In genomic region chr14:72907886-72908285, GRCh38 we compare ENCODE assay signal across 2 cellular contexts.
TF ChIP-seq lines count a peak whose summit lies in the region.

No MANE protein-coding gene starts in this region.

TF ChIP-seq in IMR-90, 13 proteins besides CTCF, POLR2A, EP300 and RAD21:
- TF ChIP-seq FOS (IDR thresholded peaks at IDR 0.05; ENCODE audit: low read depth, low read length) = peak; percentile 60; the same call in 1 of the 2 replicates
- peak; percentile 75 for TF ChIP-seq BHLHE40 (IDR thresholded peaks at IDR 0.05; ENCODE audit: low read depth, low read length)
- no peak for TF ChIP-seq NFE2L2 (IDR thresholded peaks at IDR 0.05; ENCODE audit: low read depth, low read length)

TF ChIP-seq in GM12878, 131 proteins besides CTCF, POLR2A, EP300 and RAD21:
- TF ChIP-seq STAT3 (IDR thresholded peaks at IDR 0.05; ENCODE audit: low read depth, low read length) (no peak), SIN3A (IDR thresholded peaks at IDR 0.05; ENCODE audit: low read depth, low read length) (no peak), DPF2 (IDR thresholded peaks at IDR 0.05) (no peak), RELB (IDR thresholded peaks at IDR 0.05; ENCODE audit: low read depth) (0 out of 2 replicates have a peak, but pooled peaks have one; percentile 21), ZBTB33 (IDR thresholded peaks at IDR 0.05) (no peak)
TF ChIP-seq in GM12878: peak in this region for 1.
